Comparison of ENCODE assay signal across 9 cellular contexts in the genomic region with DNA sequence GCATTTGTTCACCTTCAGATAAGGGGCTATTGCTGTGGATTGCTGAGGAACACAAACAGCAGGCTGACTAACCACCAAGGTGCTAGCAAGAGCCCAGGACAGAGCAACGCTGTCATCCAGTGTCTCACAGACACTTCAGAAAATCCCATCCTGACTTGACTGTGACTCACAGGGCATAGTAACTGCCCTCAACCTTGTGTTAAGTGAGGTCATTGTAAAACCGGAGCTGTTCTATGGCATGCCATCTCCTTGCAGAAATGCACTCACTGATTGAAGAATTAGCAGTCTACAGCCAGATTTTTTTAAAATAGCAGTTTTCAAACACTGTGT. TPM values are rescaled to one million over a fixed set of nuclear protein-coding genes. Genes with fewer than 3 reads are reported as not detected.
A peak's percentile ranks its signal among the peaks of the same experiment; 100 is the strongest.
DNase-seq lines count a peak whose midpoint lies in the region; ATAC-seq and TF ChIP-seq lines count a peak whose summit lies in the region.
"Had no signal": no experiment of that assay in that cellular context is flagged by ENCODE, and none has a peak within 500 bp of the region (broad histone marks: within the 10 kb centered on the region; RNA-seq: fewer than 3 reads in every experiment).

No MANE protein-coding gene starts in this region.

- no peak overlapping the region for H2BK5ac ChIP-seq in neuronal stem cell (ENCODE audit: low read length)

- no peak overlapping the region for H3K14ac ChIP-seq in neuronal stem cell (ENCODE audit: low read length)

- peaks cover 0 to 9% (median 2%) of the 10 kb centered on the region in 7 donors for H3K9me3 Mint-ChIP-seq in CD14-positive monocyte

- no peak overlapping the region for H3K27ac Mint-ChIP-seq in CD14-positive monocyte

- no peak for TF ChIP-seq CTCF in CD14-positive monocyte (IDR thresholded peaks at IDR 0.05)

- H3K36me3 Mint-ChIP-seq in CD14-positive monocyte = no peaks in the 10 kb centered on the region

- no peak overlapping the region for H4K8ac ChIP-seq in neuronal stem cell (ENCODE audit: low read depth, low read length)

- no CpG with 5 or more reads among the region's 2 CpGs for WGBS in neuronal stem cell (ENCODE audit: extremely low coverage in 2 of 2, insufficient read length in 2 of 2, insufficient replicate concordance in 1 of 2), 2 donors

- H3K18ac ChIP-seq in neuronal stem cell (ENCODE audit: low read length) = no peak overlapping the region

- no peak overlapping the region for H3K4me3 ChIP-seq in neuronal stem cell (ENCODE audit: low read length in 2 of 2)
- H3K4me3 ChIP-seq: tibial nerve had no signal

- no peaks in the 10 kb centered on the region for H3K36me3 ChIP-seq in neuronal stem cell (replicated peaks in 1 of 2; ENCODE audit: control insufficient read depth in 2 of 2, insufficient read depth in 2 of 2, low read length in 2 of 2)

- H3K79me1 ChIP-seq in neuronal stem cell (ENCODE audit: low read depth, low read length) = no peaks in the 10 kb centered on the region

- peaks cover 0 to 2% (median 0%) of the 10 kb centered on the region in 3 donors for H3K27me3 Mint-ChIP-seq in CD14-positive monocyte (ENCODE audit: low read depth in 3 of 3)

- peaks cover 3% of the 10 kb centered on the region in 2 donors for H3K4me1 ChIP-seq in neuronal stem cell (ENCODE audit: control insufficient read depth in 2 of 2, insufficient read depth in 1 of 2, low read depth in 1 of 2, low read length in 2 of 2)
- H3K4me1 ChIP-seq: tibial nerve had no signal

- H3K27ac ChIP-seq in neuronal stem cell (replicated peaks; ENCODE audit: low read length) = no peak overlapping the region
- H3K27ac ChIP-seq: tibial nerve had no signal

- peak; percentile 29 for DNase-seq in dermis blood vessel endothelial cell
- no peak for DNase-seq in neuronal stem cell (ENCODE audit: low spot score)
- no peak for DNase-seq in CD14-positive monocyte (ENCODE audit: low spot score)
- no peak for DNase-seq in NCI-H128 (lab: John Stamatoyannopoulos, UW; ENCODE audit: unreplicated experiment)
- no peak for DNase-seq in mucosa of gallbladder (ENCODE audit: low spot score)
- no peak for DNase-seq in GDM1 (lab: John Stamatoyannopoulos, UW)

- H2BK120ac ChIP-seq in neuronal stem cell (ENCODE audit: low read depth, low read length) = no peak overlapping the region

- no peak overlapping the region for H2BK12ac ChIP-seq in neuronal stem cell (ENCODE audit: low read length)

- ATAC-seq in GM18502 (IDR thresholded peaks at IDR 0.05; ENCODE audit: poor library complexity, unreplicated experiment) = peak; percentile 57
- ATAC-seq in HG02885 (IDR thresholded peaks at IDR 0.05; ENCODE audit: poor library complexity, unreplicated experiment) = peak; percentile 53

- H3K4me1 Mint-ChIP-seq in CD14-positive monocyte = no peaks in the 10 kb centered on the region

- peaks cover 0 to 3% (median 0%) of the 10 kb centered on the region in 3 experiments for H3K27me3 ChIP-seq in neuronal stem cell (ENCODE audit: control insufficient read depth in 3 of 3, insufficient read depth in 3 of 3, low read depth in 1 of 3, low read length in 3 of 3)
- H3K27me3 ChIP-seq: tibial nerve had no signal

- H3K4me3 Mint-ChIP-seq in CD14-positive monocyte = no peak overlapping the region

- H4K91ac ChIP-seq in neuronal stem cell (ENCODE audit: low read depth, low read length, poor library complexity) = no peak overlapping the region

- no peak overlapping the region for H3K23ac ChIP-seq in neuronal stem cell (ENCODE audit: low read depth, low read length, poor library complexity)

- H3K4me2 ChIP-seq in neuronal stem cell (ENCODE audit: insufficient read depth, low read length, poor library complexity, severe bottlenecking) = no peak overlapping the region

- H3K4ac ChIP-seq in neuronal stem cell (ENCODE audit: low read length) = no peak overlapping the region

- H3K9me3 ChIP-seq in neuronal stem cell (replicated peaks in 1 of 2; ENCODE audit: control insufficient read depth in 2 of 2, insufficient read depth in 1 of 2, low read depth in 1 of 2, low read length in 2 of 2) = peaks cover 0 to 4% of the 10 kb centered on the region in 2 donors

- H3K9ac ChIP-seq in neuronal stem cell (ENCODE audit: low read depth, low read length, poor library complexity) = no peak overlapping the region

- no peak overlapping the region for H2BK15ac ChIP-seq in neuronal stem cell (ENCODE audit: low read length)

- intact Hi-C loops in CD14-positive monocyte (cut with micrococcal nuclease) = no loop called here

- peak overlapping the region; percentile 4 for H2AFZ ChIP-seq in neuronal stem cell (ENCODE audit: low read length)

- no peak overlapping the region for H2AK5ac ChIP-seq in neuronal stem cell (ENCODE audit: low read depth, low read length)

RNA-seq across cellular contexts. Expression of a gene that starts 51.1 kb away (rescaled TPM):
- total RNA-seq in dermis blood vessel endothelial cell = 0.09 and 0.17 TPM in 2 replicates
- polyA plus RNA-seq in neuronal stem cell (2013, experiment 1 of 2) = 0.92 TPM
- polyA plus RNA-seq in neuronal stem cell (2013, experiment 2 of 2) = 0.84 TPM
- polyA plus RNA-seq in CD14-positive monocyte = under 1 TPM in 1 of 2 donors, not detected in 1; 0.11 TPM
- 6.4 TPM for total RNA-seq in mucosa of gallbladder
